ENCODE assay signal across 8 cellular contexts in genomic region chr1:149708192-149708853, GRCh38.
DNase-seq lines count a peak whose midpoint lies in the region; ATAC-seq and TF ChIP-seq lines count a peak whose summit lies in the region.
"Not testable (repeated sequence)": the region's sequence is repeated elsewhere in the genome, so short reads cannot be mapped to it uniquely, and the experiment has no call there.

No MANE protein-coding gene starts in this region.

- not testable (repeated sequence) for H3K23me2 ChIP-seq in H9 (ENCODE audit: insufficient read length, low read depth, low read length, poor library complexity, severe bottlenecking)

- not testable (repeated sequence) for TF ChIP-seq CTCF in H9 (conservative IDR thresholded peaks at IDR 0.05); fibroblast of lung (conservative IDR thresholded peaks at IDR 0.05 in 1 of 2, IDR thresholded peaks at IDR 0.05 in 1 of 2; ENCODE audit: low read depth in 1 of 2, low read length in 2 of 2)

- H3K27ac ChIP-seq in H9 (ENCODE audit: insufficient read length, low read depth, low read length); fibroblast of lung (ENCODE audit: insufficient read depth, low read length): not testable (repeated sequence)
- H3K27ac ChIP-seq in naive thymus-derived CD4-positive, alpha-beta T cell (ENCODE audit: low read depth, low read length) = peak overlapping the region; percentile 35

- H4K8ac ChIP-seq in H9 (replicated peaks; ENCODE audit: insufficient read length, low read depth, low read length) = not testable (repeated sequence)

- peak overlapping the region; percentile 36 to 75 for H3K4me3 Mint-ChIP-seq in H9
- H3K4me3 Mint-ChIP-seq in naive thymus-derived CD4-positive, alpha-beta T cell = peak overlapping the region; percentile 41 to 91 (median 84)

- H3K14ac ChIP-seq in H9 (ENCODE audit: insufficient read depth, low read length) = not testable (repeated sequence)

- peak overlapping the region in 1 of 3 experiments; percentile 94; a peak in 1 of 7 replicates for H3K27ac Mint-ChIP-seq in H9
- peak overlapping the region; percentile 83 to 100 (median 95) for H3K27ac Mint-ChIP-seq in naive thymus-derived CD4-positive, alpha-beta T cell

- ATAC-seq in naive thymus-derived CD4-positive, alpha-beta T cell = peak; percentile 93

- not testable (repeated sequence) for H3T11ph ChIP-seq in H9 (ENCODE audit: low read length)

- not testable (repeated sequence) for H2BK15ac ChIP-seq in H9 (ENCODE audit: low read depth, low read length)

- not testable (repeated sequence) for H2BK5ac ChIP-seq in H9 (ENCODE audit: insufficient read length, low read length)

- H2BK20ac ChIP-seq in H9 (ENCODE audit: low read depth, low read length, poor library complexity, severe bottlenecking) = not testable (repeated sequence)

- peak overlapping the region in 1 of 4 experiments; percentile 32 for H3K4me3 ChIP-seq in fibroblast of lung (replicated peaks in 1 of 4; ENCODE audit: control extremely low read depth in 1 of 4, insufficient read depth in 1 of 4, low read depth in 3 of 4, low read length in 4 of 4)
- H3K4me3 ChIP-seq in naive thymus-derived CD4-positive, alpha-beta T cell (ENCODE audit: low read length) = peak overlapping the region; percentile 24

- H4K5ac ChIP-seq in H9 (ENCODE audit: insufficient read length, low read depth, low read length) = not testable (repeated sequence)

- H3K4ac ChIP-seq in H9 (ENCODE audit: low read depth, low read length) = not testable (repeated sequence)

- not testable (repeated sequence) for H3K79me2 ChIP-seq in H9 (ENCODE audit: insufficient read depth, low read length); fibroblast of lung (ENCODE audit: control insufficient read depth, insufficient read depth, low read length)

- not testable (repeated sequence) for H3K4me1 ChIP-seq in H9 (ENCODE audit: insufficient read depth, low read length); fibroblast of lung (ENCODE audit: control insufficient read depth, extremely low read depth, insufficient read depth, low read length); naive thymus-derived CD4-positive, alpha-beta T cell (ENCODE audit: control insufficient read depth in 2 of 2, insufficient read depth in 2 of 2, low read length in 2 of 2)

- H3K23ac ChIP-seq in H9 (ENCODE audit: insufficient read length, low read depth, low read length) = not testable (repeated sequence)

- intact Hi-C loops in naive thymus-derived CD4-positive, alpha-beta T cell (cut with micrococcal nuclease) = not testable (repeated sequence)

- H3K9ac ChIP-seq in H9 (ENCODE audit: extremely low read depth, insufficient read length, low read length); fibroblast of lung (ENCODE audit: insufficient read depth, low read length): not testable (repeated sequence)

- not testable (repeated sequence) for H3K27me3 ChIP-seq in H9 (ENCODE audit: insufficient read depth, low read length); fibroblast of lung (ENCODE audit: control insufficient read depth, insufficient read depth, low read length); naive thymus-derived CD4-positive, alpha-beta T cell (ENCODE audit: control insufficient read depth in 2 of 2, insufficient read depth in 2 of 2, low read length in 2 of 2)

- not testable (repeated sequence) for H4K91ac ChIP-seq in H9 (ENCODE audit: insufficient read length, low read depth, low read length)

- H3K79me1 ChIP-seq in H9 (ENCODE audit: insufficient read depth, low read depth, low read length, poor library complexity, severe bottlenecking) = not testable (repeated sequence)

- not testable (repeated sequence) for H2BK120ac ChIP-seq in H9 (ENCODE audit: low read depth, low read length, poor library complexity, severe bottlenecking)

- not testable (repeated sequence) for H3K4me1 Mint-ChIP-seq in H9; naive thymus-derived CD4-positive, alpha-beta T cell

- H3K9me3 Mint-ChIP-seq in H9; naive thymus-derived CD4-positive, alpha-beta T cell: not testable (repeated sequence)

- WGBS in H9 (ENCODE audit: extremely low coverage, insufficient read length, low lambda C conversion rate) = no CpG with 5 or more reads among the region's 22 CpGs

- DNase-seq in DMS53 (lab: John Stamatoyannopoulos, UW) (peak; percentile 82), H9 (peak; percentile 61), LoVo (ENCODE audit: low spot score) (peak; percentile 70), SKM-1 (lab: John Stamatoyannopoulos, UW; ENCODE audit: unreplicated experiment) (peak; percentile 43), fibroblast of lung (ENCODE audit: low read depth in 2 of 2) (peak; percentile 72 to 88)
- peak; percentile 19 for DNase-seq in activated effector memory CD4-positive, alpha-beta T cell treated with Interleukin-2 at 50 U/mL for 16 hours
- DNase-seq in naive thymus-derived CD4-positive, alpha-beta T cell = peak; percentile 52 to 89 (median 78)
- peak; percentile 6 to 20 for DNase-seq in stimulated activated CD8-positive, alpha-beta memory T cell treated with anti-CD3 and anti-CD28 coated beads, Interleukin-4, amount 100 ng/mL, for 4 hours (ENCODE audit: low read depth in 2 of 2, low spot score in 1 of 2)

- H3K27me3 Mint-ChIP-seq in H9 (ENCODE audit: low read depth); naive thymus-derived CD4-positive, alpha-beta T cell: not testable (repeated sequence)

- H3K36me3 Mint-ChIP-seq in H9 (ENCODE audit: insufficient read depth in 1 of 3, low read depth in 3 of 3); naive thymus-derived CD4-positive, alpha-beta T cell: not testable (repeated sequence)

- H3K18ac ChIP-seq in H9 (ENCODE audit: insufficient read length, low read depth, low read length) = not testable (repeated sequence)

- H4K20me1 ChIP-seq in H9 (ENCODE audit: control insufficient read depth, insufficient read depth, insufficient read length); fibroblast of lung (ENCODE audit: control insufficient read depth, extremely low read depth, insufficient read depth, low read length): not testable (repeated sequence)

- POLR2A ChIA-PET in naive thymus-derived CD4-positive, alpha-beta T cell (lab: Charles Lee) = not testable (repeated sequence)

- H3K4me2 ChIP-seq in H9 (ENCODE audit: insufficient read depth, insufficient read length, low read length); fibroblast of lung (ENCODE audit: extremely low read depth, insufficient read depth, low read length): not testable (repeated sequence)

- H3K9me3 ChIP-seq in H9 (ENCODE audit: control insufficient read depth, low read depth, low read length); fibroblast of lung (ENCODE audit: control insufficient read depth, insufficient read depth, low read depth, low read length); naive thymus-derived CD4-positive, alpha-beta T cell (ENCODE audit: control insufficient read depth in 2 of 3, low read length in 3 of 3): not testable (repeated sequence)

- not testable (repeated sequence) for H2AFZ ChIP-seq in H9 (ENCODE audit: low read length); fibroblast of lung (ENCODE audit: low read length)

- not testable (repeated sequence) for H2AK5ac ChIP-seq in H9 (ENCODE audit: insufficient read length, low read length)

- CTCF ChIA-PET in naive thymus-derived CD4-positive, alpha-beta T cell (lab: Charles Lee) = not testable (repeated sequence)

- H3K56ac ChIP-seq in H9 (ENCODE audit: insufficient read length, low read depth, low read length) = not testable (repeated sequence)

- not testable (repeated sequence) for H3K36me3 ChIP-seq in fibroblast of lung (ENCODE audit: control insufficient read depth, insufficient read depth, low read length); naive thymus-derived CD4-positive, alpha-beta T cell (ENCODE audit: control insufficient read depth in 2 of 3, insufficient read depth in 3 of 3, low read length in 3 of 3)

- H2BK12ac ChIP-seq in H9 (ENCODE audit: insufficient read length, low read depth, low read length) = not testable (repeated sequence)

Comparison
In these comparisons a context has a peak if more than half of its experiments do, and no peak if none do; other contexts are left out.
1. DNase-seq: peak in every context shown above with its lines; median percentile 82 in DMS53; 80 in fibroblast of lung; 78 in naive thymus-derived CD4-positive, alpha-beta T cell; 70 in LoVo; 61 in H9; 43 in SKM-1; 19 in activated effector memory CD4-positive, alpha-beta T cell treated with Interleukin-2 at 50 U/mL for 16 hours; 13 in stimulated activated CD8-positive, alpha-beta memory T cell treated with anti-CD3 and anti-CD28 coated beads, Interleukin-4, amount 100 ng/mL, for 4 hours.